Comparison of ENCODE assay signal across 19 cellular contexts in genomic region chr12:2409656-2410265, GRCh38.
"Had no signal": no experiment of that assay in that cellular context is flagged by ENCODE, and none has a peak within 500 bp of the region (broad histone marks: within the 10 kb centered on the region; RNA-seq: fewer than 3 reads in every experiment).

No MANE protein-coding gene starts in this region.

- H3K9me3 ChIP-seq: esophagus muscularis mucosa, gastrocnemius medialis, heart right ventricle, mucosa of descending colon, psoas muscle, right atrium auricular region, suprapubic skin, thyroid gland, upper lobe of left lung had no signal

- ATAC-seq: effector memory CD8-positive, alpha-beta T cell; gastrocnemius medialis; mucosa of descending colon; naive thymus-derived CD8-positive, alpha-beta T cell; psoas muscle had no signal

- H3K79me2 ChIP-seq: parathyroid adenoma had no signal

- H3K27me3 ChIP-seq: esophagus muscularis mucosa, gastrocnemius medialis, heart right ventricle, right atrium auricular region, suprapubic skin, thyroid gland, upper lobe of left lung had no signal

- H3K4me3 ChIP-seq: esophagus muscularis mucosa, gastrocnemius medialis, heart right ventricle, mucosa of descending colon, psoas muscle, right atrium auricular region, smooth muscle cell, suprapubic skin, thyroid gland, upper lobe of left lung had no signal

- H3K4me2 ChIP-seq: smooth muscle cell had no signal

- DNase-seq: effector memory CD8-positive, alpha-beta T cell; gastrocnemius medialis; heart right ventricle; kidney glomerular epithelial cell; mammary epithelial cell; mucosa of descending colon; naive thymus-derived CD8-positive, alpha-beta T cell; nucleus accumbens; stimulated activated CD4-positive, alpha-beta T cell treated with anti-CD3 and anti-CD28 coated beads, Interleukin-2, amount 100 ng/mL, for 48 hours; stimulated activated naive CD4-positive, alpha-beta T cell treated with Interleukin-2 at 50 U/mL for 16 hours; thyroid gland had no signal

- H3K9ac ChIP-seq: parathyroid adenoma had no signal

- H3K4me1 ChIP-seq: gastrocnemius medialis, parathyroid adenoma, psoas muscle, suprapubic skin, thyroid gland, upper lobe of left lung had no signal

- H3K36me3 ChIP-seq: esophagus muscularis mucosa, gastrocnemius medialis, heart right ventricle, right atrium auricular region, suprapubic skin, thyroid gland, upper lobe of left lung had no signal

- H3K27ac ChIP-seq: epithelial cell of prostate, esophagus muscularis mucosa, gastrocnemius medialis, heart right ventricle, parathyroid adenoma, psoas muscle, right atrium auricular region, suprapubic skin, thyroid gland, upper lobe of left lung had no signal

- H2AFZ ChIP-seq: parathyroid adenoma had no signal
